Comparison of ENCODE assay signal across 22 cellular contexts in the genomic region with DNA sequence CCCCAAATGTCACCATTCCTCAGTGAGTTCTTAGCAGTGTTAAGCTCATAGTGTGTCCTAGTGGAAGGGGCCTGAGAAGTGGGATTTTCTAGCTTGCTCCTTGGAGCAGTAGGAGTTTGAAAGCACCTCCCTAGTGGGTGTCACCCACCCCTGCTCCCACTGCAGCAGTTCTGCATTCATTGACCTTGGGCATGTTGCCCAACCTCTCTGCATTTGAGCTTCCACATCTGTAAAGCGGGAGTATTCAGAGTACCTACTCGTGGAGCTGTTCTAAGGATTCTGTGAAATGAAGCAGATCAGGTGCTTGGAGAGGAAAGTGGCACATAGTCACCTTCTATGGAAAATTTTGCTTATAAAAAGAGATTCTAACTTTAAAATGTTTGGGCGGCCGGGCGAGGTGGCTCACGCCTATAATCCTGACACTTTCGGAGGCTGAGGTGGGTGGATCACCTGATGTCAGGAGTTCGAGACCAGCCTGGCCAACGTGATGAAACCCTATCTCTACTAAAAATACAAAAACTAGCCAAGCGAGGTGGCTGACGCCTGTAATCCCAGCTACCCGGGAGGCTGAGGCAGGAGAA. TPM values are rescaled to one million over a fixed set of nuclear protein-coding genes. Genes with fewer than 3 reads are reported as not detected.
"Had no signal": no experiment of that assay in that cellular context is flagged by ENCODE, and none has a peak within 500 bp of the region (broad histone marks: within the 10 kb centered on the region; RNA-seq: fewer than 3 reads in every experiment).

No MANE protein-coding gene starts in this region.

- H3K4me3 ChIP-seq: esophagus squamous epithelium, mucosa of descending colon, pancreas, right lobe of liver, suprapubic skin, transverse colon, vagina had no signal

- H3K36me3 ChIP-seq: esophagus squamous epithelium, pancreas, right lobe of liver, suprapubic skin, transverse colon, vagina had no signal

- H3K9me3 ChIP-seq: esophagus squamous epithelium, mucosa of descending colon, pancreas, right lobe of liver, suprapubic skin, transverse colon, vagina had no signal

- H3K36me3 Mint-ChIP-seq: activated CD4-positive, alpha-beta memory T cell treated with anti-CD3 and anti-CD28 coated beads for 36 hours; activated CD8-positive, alpha-beta memory T cell treated with anti-CD3 and anti-CD28 coated beads, Interleukin-2, amount 10 ng/mL, durations not matched to agents 7 days and 5 days; activated naive CD8-positive, alpha-beta T cell treated with anti-CD3 and anti-CD28 coated beads for 36 hours; naive B cell had no signal

- H3K27ac Mint-ChIP-seq: activated B cell treated with CpG ODN at 0.5 μM for 24 hours; activated CD4-positive, alpha-beta memory T cell treated with anti-CD3 and anti-CD28 coated beads for 36 hours; activated CD8-positive, alpha-beta memory T cell treated with anti-CD3 and anti-CD28 coated beads, Interleukin-2, amount 10 ng/mL, durations not matched to agents 7 days and 5 days; activated naive CD8-positive, alpha-beta T cell treated with anti-CD3 and anti-CD28 coated beads for 36 hours; stimulated activated naive CD8-positive, alpha-beta T cell treated with anti-CD3 and anti-CD28 coated beads, Interleukin-15, amount 100 ng/mL, for 72 hours had no signal

- ATAC-seq: activated CD8-positive, alpha-beta memory T cell treated with anti-CD3 and anti-CD28 coated beads, Interleukin-2, amount 10 ng/mL, durations not matched to agents 7 days and 5 days; mucosa of descending colon; pancreas; stimulated activated naive CD8-positive, alpha-beta T cell treated with anti-CD3 and anti-CD28 coated beads, Interleukin-15, amount 100 ng/mL, for 72 hours had no signal

- H3K4me3 Mint-ChIP-seq: activated B cell treated with CpG ODN at 0.5 μM for 24 hours; activated CD4-positive, alpha-beta memory T cell treated with anti-CD3 and anti-CD28 coated beads for 36 hours; activated CD8-positive, alpha-beta memory T cell treated with anti-CD3 and anti-CD28 coated beads, Interleukin-2, amount 10 ng/mL, durations not matched to agents 7 days and 5 days; activated naive CD8-positive, alpha-beta T cell treated with anti-CD3 and anti-CD28 coated beads for 36 hours; naive B cell; stimulated activated naive CD8-positive, alpha-beta T cell treated with anti-CD3 and anti-CD28 coated beads, Interleukin-15, amount 100 ng/mL, for 72 hours had no signal

- H3K27me3 ChIP-seq: right lobe of liver, vagina had no signal

- H3K9me3 Mint-ChIP-seq: activated B cell treated with CpG ODN at 0.5 μM for 24 hours; activated CD4-positive, alpha-beta memory T cell treated with anti-CD3 and anti-CD28 coated beads for 36 hours; activated naive CD8-positive, alpha-beta T cell treated with anti-CD3 and anti-CD28 coated beads for 36 hours; naive B cell; stimulated activated naive CD8-positive, alpha-beta T cell treated with anti-CD3 and anti-CD28 coated beads, Interleukin-15, amount 100 ng/mL, for 72 hours had no signal

- DNase-seq: activated B cell treated with CpG ODN at 0.5 μM for 24 hours; activated CD4-positive, alpha-beta memory T cell treated with anti-CD3 and anti-CD28 coated beads for 36 hours; activated CD4-positive, alpha-beta T cell treated with anti-CD3 and anti-CD28 coated beads for 4 hours; activated CD8-positive, alpha-beta memory T cell treated with anti-CD3 and anti-CD28 coated beads, Interleukin-2, amount 10 ng/mL, durations not matched to agents 7 days and 5 days; activated naive CD4-positive, alpha-beta T cell; activated naive CD8-positive, alpha-beta T cell treated with anti-CD3 and anti-CD28 coated beads for 36 hours; amniotic stem cell; dermis blood vessel endothelial cell; effector memory CD4-positive, alpha-beta T cell; esophagus squamous epithelium; mesenchymal stem cell; mucosa of descending colon; naive B cell; pancreas; right lobe of liver; small intestine; stimulated activated CD4-positive, alpha-beta T cell treated with anti-CD3 and anti-CD28 coated beads, Interleukin-4, amount 100 ng/mL, for 1 hour; stimulated activated naive CD8-positive, alpha-beta T cell treated with anti-CD3 and anti-CD28 coated beads, Interleukin-15, amount 100 ng/mL, for 72 hours; transverse colon had no signal

- H3K27ac ChIP-seq: esophagus squamous epithelium, pancreas, right lobe of liver, suprapubic skin, transverse colon, vagina had no signal

- H3K4me1 ChIP-seq: pancreas had no signal

RNA-seq across cellular contexts. Expression of gene LMO2, which starts 16.9 kb away (rescaled TPM):
- total RNA-seq: activated CD4-positive, alpha-beta memory T cell treated with anti-CD3 and anti-CD28 coated beads for 36 hours; activated CD8-positive, alpha-beta memory T cell treated with anti-CD3 and anti-CD28 coated beads, Interleukin-2, amount 10 ng/mL, durations not matched to agents 7 days and 5 days; chondrocyte had no signal
